In the genomic region with DNA sequence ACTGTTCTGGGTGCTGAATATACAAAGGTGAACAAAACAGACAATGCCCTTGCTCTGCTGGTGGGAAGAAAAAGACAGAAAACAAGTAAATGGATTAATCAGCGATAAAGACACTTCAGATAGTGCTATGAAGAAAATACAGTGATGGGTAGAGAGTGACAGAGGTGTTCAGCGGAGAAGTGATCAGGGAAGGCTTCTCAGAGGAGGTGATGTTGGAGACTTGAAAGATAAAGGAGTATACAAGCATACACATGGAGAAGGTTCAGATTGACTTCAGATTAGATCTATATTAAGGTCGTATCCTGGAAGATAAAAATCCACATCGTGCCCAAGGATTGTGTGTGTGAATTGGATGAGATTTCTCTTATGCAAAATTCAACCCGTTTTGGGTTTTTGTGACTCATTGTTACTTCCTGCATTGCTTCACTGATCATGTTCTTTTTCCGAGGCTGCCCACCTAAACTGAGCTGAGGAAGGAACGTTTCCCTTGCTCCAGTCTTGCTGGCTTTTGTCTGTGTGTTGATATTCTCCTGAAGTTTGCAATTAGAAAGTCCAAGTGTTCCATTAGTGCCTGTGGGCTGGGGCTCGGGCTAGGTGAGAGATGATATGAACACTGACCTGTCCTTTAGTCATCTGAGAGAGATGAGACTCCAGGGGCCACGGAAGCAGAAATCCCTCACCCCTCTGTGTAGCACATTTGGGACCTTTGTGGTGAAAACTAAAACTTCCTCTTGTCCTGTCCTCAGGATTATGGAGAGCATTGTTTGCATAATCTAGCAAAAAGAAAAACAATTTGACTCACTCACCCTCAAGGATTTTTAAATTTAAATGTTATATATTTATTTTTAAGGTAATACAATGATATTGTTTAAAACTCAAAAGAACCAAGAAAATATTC, we compare ENCODE assay signal across 10 cellular contexts. TPM values are rescaled to one million over a fixed set of nuclear protein-coding genes. Genes with fewer than 3 reads are reported as not detected.
DNase-seq lines count a peak whose midpoint lies in the region; ATAC-seq, FAIRE-seq and TF ChIP-seq lines count a peak whose summit lies in the region.
"Had no signal": no experiment of that assay in that cellular context is flagged by ENCODE, and none has a peak within 500 bp of the region (broad histone marks: within the 10 kb centered on the region; RNA-seq: fewer than 3 reads in every experiment).

No MANE protein-coding gene starts in this region.

- peaks cover 63% of the 10 kb centered on the region for H3K4me1 Mint-ChIP-seq in activated CD4-positive, alpha-beta memory T cell treated with anti-CD3 and anti-CD28 coated beads, Interleukin-2, amount 10 ng/mL, durations not matched to agents 7 days and 5 days

- H3K36me3 Mint-ChIP-seq in activated CD4-positive, alpha-beta memory T cell treated with anti-CD3 and anti-CD28 coated beads, Interleukin-2, amount 10 ng/mL, durations not matched to agents 7 days and 5 days (ENCODE audit: low read depth), result peaks cover 42% of the 10 kb centered on the region

- ATAC-seq in HG03354 (IDR thresholded peaks at IDR 0.05; ENCODE audit: poor library complexity, severe bottlenecking, unreplicated experiment), result peak; percentile 35
- no peak for ATAC-seq in GM21381 (IDR thresholded peaks at IDR 0.05; ENCODE audit: unreplicated experiment)
- ATAC-seq: effector memory CD8-positive, alpha-beta T cell had no signal

- CTCF ChIA-PET in activated CD4-positive, alpha-beta memory T cell treated with anti-CD3 and anti-CD28 coated beads, Interleukin-2, amount 10 ng/mL, durations not matched to agents 7 days and 5 days (lab: Charles Lee), result no interaction called here

- DNase-seq in GM12891 (ENCODE audit: insufficient read length, low spot score), result no peak
- peak; percentile 18 for DNase-seq in activated CD4-positive, alpha-beta memory T cell treated with anti-CD3 and anti-CD28 coated beads, Interleukin-2, amount 10 ng/mL, durations not matched to agents 7 days and 5 days
- DNase-seq in putamen (ENCODE audit: low spot score), result peak; percentile 21
- DNase-seq in activated CD4-positive, CD25-positive, alpha-beta regulatory T cell (lab: John Stamatoyannopoulos, UW), result no peak
- DNase-seq in G401 (ENCODE audit: low spot score), result no peak
- DNase-seq: effector memory CD8-positive, alpha-beta T cell; GOT3 had no signal

- in situ Hi-C loops in G401 (cut with HindIII; ENCODE audit: low sequenced_read_pairs), result no loop called here

- H3K27me3 Mint-ChIP-seq in activated CD4-positive, alpha-beta memory T cell treated with anti-CD3 and anti-CD28 coated beads, Interleukin-2, amount 10 ng/mL, durations not matched to agents 7 days and 5 days, result no peaks in the 10 kb centered on the region
- H3K27me3 Mint-ChIP-seq: effector memory CD8-positive, alpha-beta T cell had no signal

- POLR2A ChIA-PET in activated CD4-positive, alpha-beta memory T cell treated with anti-CD3 and anti-CD28 coated beads, Interleukin-2, amount 10 ng/mL, durations not matched to agents 7 days and 5 days (lab: Charles Lee), result no interaction called here

- TF ChIP-seq POLR2A in GM12891 (IDR thresholded peaks at IDR 0.05; ENCODE audit: low read depth, low read length), result no peak

- peaks cover 15% of the 10 kb centered on the region for H3K9me3 Mint-ChIP-seq in activated CD4-positive, alpha-beta memory T cell treated with anti-CD3 and anti-CD28 coated beads, Interleukin-2, amount 10 ng/mL, durations not matched to agents 7 days and 5 days

- peak overlapping the region; percentile 15 for H3K27ac Mint-ChIP-seq in activated CD4-positive, alpha-beta memory T cell treated with anti-CD3 and anti-CD28 coated beads, Interleukin-2, amount 10 ng/mL, durations not matched to agents 7 days and 5 days

- peak; percentile 87 for FAIRE-seq in GM12891 (lab: Jason Lieb, UNC)
- FAIRE-seq: islet of Langerhans had no signal

- no peak overlapping the region for H3K4me3 Mint-ChIP-seq in activated CD4-positive, alpha-beta memory T cell treated with anti-CD3 and anti-CD28 coated beads, Interleukin-2, amount 10 ng/mL, durations not matched to agents 7 days and 5 days

TF ChIP-seq in GM12891, 5 proteins besides CTCF, POLR2A, EP300 and RAD21:
- TF ChIP-seq POU2F2 (IDR thresholded peaks at IDR 0.05; ENCODE audit: low read depth, low read length), result no peak
- no peak for TF ChIP-seq PAX5 (IDR thresholded peaks at IDR 0.05; ENCODE audit: insufficient read depth, low read length, severe bottlenecking)
- TF ChIP-seq SPI1 (IDR thresholded peaks at IDR 0.05; ENCODE audit: low read depth, low read length), result no peak
- TF ChIP-seq TAF1 (IDR thresholded peaks at IDR 0.05; ENCODE audit: low read depth, low read length), result no peak
- no peak for TF ChIP-seq POLR2AphosphoS5 (IDR thresholded peaks at IDR 0.05; ENCODE audit: low read depth, low read length)

RNA-seq across cellular contexts. Expression of a gene that starts 27.6 kb away (rescaled TPM):
- polyA plus RNA-seq in GM12891 (2012; ENCODE audit: low read depth, missing spikeins), result 9.9 TPM
- 10 to 100 TPM; 27.0 to 27.1 TPM for total RNA-seq in activated CD4-positive, alpha-beta memory T cell treated with anti-CD3 and anti-CD28 coated beads, Interleukin-2, amount 10 ng/mL, durations not matched to agents 7 days and 5 days
- total RNA-seq in G401 (2014; rRNA removed; shearing (Covaris generic)), result not detected in 2 replicates

Comparison
In these comparisons a context has a peak if more than half of its experiments do, and no peak if none do; other contexts are left out.
1. DNase-seq: peak in activated CD4-positive, alpha-beta memory T cell treated with anti-CD3 and anti-CD28 coated beads, Interleukin-2, amount 10 ng/mL, durations not matched to agents 7 days and 5 days (single experiment) and putamen (single experiment); none in GM12891 (single experiment), activated CD4-positive, CD25-positive, alpha-beta regulatory T cell (0 of 4) and G401 (single experiment).
2. RNA of a gene that starts 27.6 kb away (total RNA-seq): 27.0 to 27.1 TPM in activated CD4-positive, alpha-beta memory T cell treated with anti-CD3 and anti-CD28 coated beads, Interleukin-2, amount 10 ng/mL, durations not matched to agents 7 days and 5 days; not detected in G401; every median in the first group is over 10 times any median in the second.